ENCODE assay signal across 22 cellular contexts in genomic region chr16:81921415-81921814, GRCh38.
DNase-seq lines count a peak whose midpoint lies in the region; ATAC-seq, FAIRE-seq and TF ChIP-seq lines count a peak whose summit lies in the region.
"Had no signal": no experiment of that assay in that cellular context is flagged by ENCODE, and none has a peak within 500 bp of the region (broad histone marks: within the 10 kb centered on the region; RNA-seq: fewer than 3 reads in every experiment).

No MANE protein-coding gene starts in this region.

- WGBS in liver, result 64% methylated on average over 6 of the region's 6 CpGs
- 3% methylated on average over 6 of the region's 6 CpGs for WGBS in HepG2 (ENCODE audit: low lambda C conversion rate)
- WGBS in sigmoid colon, 2 donors, result 78 to 82% methylated on average over 6 of the region's 6 CpGs

- H3K27me3 Mint-ChIP-seq in astrocyte (ENCODE audit: low read depth, unreplicated experiment), result peaks cover 11% of the 10 kb centered on the region

- ATAC-seq in HepG2, result no peak
- ATAC-seq: GM23338, K562, Right ventricle myocardium inferior had no signal

- H3K4me3 Mint-ChIP-seq in astrocyte (ENCODE audit: unreplicated experiment), result no peak overlapping the region
- H3K4me3 Mint-ChIP-seq: GM23338, H9 had no signal

- H4K20me1 ChIP-seq in HepG2 (ENCODE audit: insufficient read depth, low read length) (no peaks in the 10 kb centered on the region), astrocyte (ENCODE audit: insufficient read depth, low read length) (no peaks in the 10 kb centered on the region)

- POLR2A ChIA-PET in HepG2 (lab: Yijun Ruan, JAX), result no interaction called here

- H3K9me3 ChIP-seq in liver (ENCODE audit: control insufficient read depth in 4 of 4, low read length in 3 of 4) (no peaks in the 10 kb centered on the region), HepG2 (ENCODE audit: low read length) (no peaks in the 10 kb centered on the region), astrocyte (ENCODE audit: insufficient read depth, low read depth, low read length) (no peaks in the 10 kb centered on the region), sigmoid colon (no peaks in the 10 kb centered on the region), SJCRH30 (replicated peaks) (no peaks in the 10 kb centered on the region)
- H3K9me3 ChIP-seq: SJSA1 had no signal

- H3K4me1 ChIP-seq in liver (ENCODE audit: control insufficient read depth in 4 of 4, insufficient read depth in 4 of 4, low read length in 3 of 4) (no peaks in the 10 kb centered on the region), HepG2 (ENCODE audit: insufficient read depth, low read length) (no peaks in the 10 kb centered on the region), astrocyte (ENCODE audit: insufficient read depth, low read length) (no peaks in the 10 kb centered on the region), sigmoid colon (peaks cover 0 to 6% (median 0%) of the 10 kb centered on the region in 4 donors), SJCRH30 (no peaks in the 10 kb centered on the region)
- H3K4me1 ChIP-seq: SJSA1 had no signal

- H3K4me2 ChIP-seq in HepG2 (ENCODE audit: low read depth, low read length) (no peak overlapping the region), astrocyte (ENCODE audit: low read length) (no peak overlapping the region)
- H3K4me2 ChIP-seq: GM23338 had no signal

- no peaks in the 10 kb centered on the region for H3K36me3 Mint-ChIP-seq in astrocyte (ENCODE audit: low read depth, unreplicated experiment)

- FAIRE-seq in HepG2 (lab: Jason Lieb, UNC), result no peak
- FAIRE-seq in astrocyte (lab: Jason Lieb, UNC), result no peak
- FAIRE-seq: GM18507, K562 had no signal

- H3K36me3 ChIP-seq in liver (ENCODE audit: control insufficient read depth in 4 of 4, insufficient read depth in 3 of 4, low read depth in 1 of 4, low read length in 3 of 4), result peaks cover 4 to 46% (median 31%) of the 10 kb centered on the region in 4 donors
- H3K36me3 ChIP-seq in HepG2 (replicated peaks in 1 of 2; ENCODE audit: control insufficient read depth in 1 of 2, insufficient read depth in 2 of 2, low read length in 2 of 2), result no peaks in the 10 kb centered on the region
- H3K36me3 ChIP-seq in astrocyte (ENCODE audit: insufficient read depth, low read length), result no peaks in the 10 kb centered on the region
- no peaks in the 10 kb centered on the region for H3K36me3 ChIP-seq in sigmoid colon
- H3K36me3 ChIP-seq in SJCRH30, result no peaks in the 10 kb centered on the region
- H3K36me3 ChIP-seq: SJSA1 had no signal

- H3K27me3 ChIP-seq in liver (ENCODE audit: control insufficient read depth in 4 of 4, insufficient read depth in 4 of 4, low read length in 3 of 4), result no peaks in the 10 kb centered on the region
- H3K27me3 ChIP-seq in HepG2 (ENCODE audit: control insufficient read depth in 1 of 2, insufficient read depth in 2 of 2, low read length in 2 of 2), result peaks cover 1 to 43% of the 10 kb centered on the region in 2 experiments; a peak in 4 of 5 replicates
- H3K27me3 ChIP-seq in astrocyte (ENCODE audit: insufficient read depth, low read length), result peaks cover 2% of the 10 kb centered on the region
- no peaks in the 10 kb centered on the region for H3K27me3 ChIP-seq in sigmoid colon
- no peaks in the 10 kb centered on the region for H3K27me3 ChIP-seq in SJCRH30
- H3K27me3 ChIP-seq: SJSA1 had no signal

- H3K4me3 ChIP-seq in liver (ENCODE audit: low read depth in 1 of 3, low read length in 3 of 3), result no peak overlapping the region
- H3K4me3 ChIP-seq in HepG2 (replicated peaks in 1 of 3; ENCODE audit: insufficient read depth in 1 of 3, low read depth in 2 of 3, low read length in 3 of 3), result no peak overlapping the region
- H3K4me3 ChIP-seq in astrocyte (ENCODE audit: insufficient read depth, low read depth, low read length), result no peak overlapping the region
- no peak overlapping the region for H3K4me3 ChIP-seq in sigmoid colon
- H3K4me3 ChIP-seq in SJCRH30, result no peak overlapping the region
- H3K4me3 ChIP-seq: GM23338, K562, SJSA1 had no signal

- TF ChIP-seq CTCF in liver (IDR thresholded peaks at IDR 0.05; ENCODE audit: low read depth, low read length, missing input control), result no peak
- no peak for TF ChIP-seq CTCF in HepG2 (CRISPR knock-in tag; IDR thresholded peaks at IDR 0.05)
- no peak for TF ChIP-seq CTCF in astrocyte (IDR thresholded peaks at IDR 0.05; ENCODE audit: insufficient read depth, low read depth, low read length)
- TF ChIP-seq CTCF in sigmoid colon (IDR thresholded peaks at IDR 0.05), result no peak

- BruUV-seq in HepG2 (replicated peaks; lab: Mats Ljungman, UMichigan), result no TSS peak

- H3K27ac Mint-ChIP-seq in astrocyte (ENCODE audit: unreplicated experiment), result no peak overlapping the region
- H3K27ac Mint-ChIP-seq: GM23338 had no signal

- no peaks in the 10 kb centered on the region for H3K79me2 ChIP-seq in HepG2 (ENCODE audit: insufficient read depth, low read length)
- no peaks in the 10 kb centered on the region for H3K79me2 ChIP-seq in astrocyte (ENCODE audit: insufficient read depth, low read length)

- TF ChIP-seq EP300 in HepG2 (IDR thresholded peaks at IDR 0.05; ENCODE audit: low read depth in 2 of 2, low read length in 2 of 2) (no peak), HepG2 (CRISPR knock-in tag; IDR thresholded peaks at IDR 0.05; ENCODE audit: borderline replicate concordance) (no peak), sigmoid colon (IDR thresholded peaks at IDR 0.05) (no peak)

- no peaks in the 10 kb centered on the region for H3K9me3 Mint-ChIP-seq in astrocyte (ENCODE audit: unreplicated experiment)
- H3K9me3 Mint-ChIP-seq: GM23338, H9 had no signal

- H3K9ac ChIP-seq in liver (ENCODE audit: low read depth in 1 of 2, low read length in 2 of 2), result no peak overlapping the region
- no peak overlapping the region for H3K9ac ChIP-seq in HepG2 (ENCODE audit: insufficient read depth, low read depth, low read length)
- no peak overlapping the region for H3K9ac ChIP-seq in astrocyte (ENCODE audit: low read length)

- intact Hi-C loops in HepG2 (cut with micrococcal nuclease; ENCODE audit: unreplicated experiment) (no loop called here), sigmoid colon (cut with DNase I) (no loop called here)

- no peak overlapping the region for H3K27ac ChIP-seq in liver (ENCODE audit: low read depth in 1 of 2, low read length in 2 of 2)
- no peak overlapping the region for H3K27ac ChIP-seq in HepG2 (ENCODE audit: extremely low read length, insufficient read depth, low read length)
- no peak overlapping the region for H3K27ac ChIP-seq in astrocyte (ENCODE audit: low read depth, low read length)
- H3K27ac ChIP-seq in sigmoid colon, result no peak overlapping the region
- H3K27ac ChIP-seq in SJCRH30, result no peak overlapping the region
- H3K27ac ChIP-seq: SJSA1 had no signal

- H3K4me1 Mint-ChIP-seq in astrocyte (ENCODE audit: low read depth, unreplicated experiment), result peaks cover 2% of the 10 kb centered on the region
- H3K4me1 Mint-ChIP-seq: GM23338, H9 had no signal

- no peak for TF ChIP-seq RAD21 in liver (IDR thresholded peaks at IDR 0.05)
- no peak for TF ChIP-seq RAD21 in HepG2 (CRISPR knock-in tag; IDR thresholded peaks at IDR 0.05)

- in situ Hi-C loops in HepG2 (cut with HindIII; ENCODE audit: extremely low pct_ligation_motif_present, low pct_unique_long_range_greater_than_20kb), result no loop called here

- H2AFZ ChIP-seq in HepG2 (ENCODE audit: low read length), result no peak overlapping the region
- H2AFZ ChIP-seq in astrocyte (ENCODE audit: low read depth, low read length), result no peak overlapping the region
- H2AFZ ChIP-seq: GM23338 had no signal

- TF ChIP-seq POLR2A in HepG2 (IDR thresholded peaks at IDR 0.05; ENCODE audit: insufficient read depth in 1 of 2, low read depth in 2 of 2, low read length in 2 of 2) (no peak), sigmoid colon (IDR thresholded peaks at IDR 0.05) (no peak)

- no peak for DNase-seq in HepG2 (ENCODE audit: low spot score)
- DNase-seq in astrocyte (ENCODE audit: low read depth), result peak; percentile 28
- DNase-seq in iris pigment epithelial cell (ENCODE audit: low read depth), result peak; percentile 53
- peak; percentile 63 for DNase-seq in sigmoid colon
- no peak for DNase-seq in GM03348 (ENCODE audit: low spot score)
- DNase-seq in NCI-H146 treated with DMSO at 0.1 percent for 48 hours (lab: John Stamatoyannopoulos, UW; ENCODE audit: unreplicated experiment), result no peak
- DNase-seq in SJCRH30, result no peak
- DNase-seq: DMS153, DND-41, H9, Kasumi-1, MM.1S, NCI-H1694 treated with DMSO at 0.1 percent for 48 hours, NCI-H2081, NCI-H2227 treated with DMSO at 0.1 percent for 48 hours, NCI-H510A had no signal

- CTCF ChIA-PET in HepG2 (lab: Yijun Ruan, JAX; ENCODE audit: low intra/inter-chr PET ratio, low total read pairs), result no interaction called here

TF ChIP-seq in liver, 16 proteins besides CTCF, POLR2A, EP300 and RAD21:
- TF ChIP-seq RXRA (IDR thresholded peaks at IDR 0.05) (peak; percentile 55 to 78), GABPA (IDR thresholded peaks at IDR 0.05 in 1 of 2, conservative IDR thresholded peaks at IDR 0.05 in 1 of 2) (no peak), HNF4A (conservative IDR thresholded peaks at IDR 0.05) (no peak)

TF ChIP-seq in HepG2, 621 proteins besides CTCF, POLR2A, EP300 and RAD21 (continues in another document):
- TF ChIP-seq ZNF350 (CRISPR knock-in tag; IDR thresholded peaks at IDR 0.05; ENCODE audit: borderline replicate concordance, low read depth) (no peak), ZNF713 (CRISPR knock-in tag; IDR thresholded peaks at IDR 0.05) (no peak), ZNF160 (CRISPR knock-in tag; IDR thresholded peaks at IDR 0.05) (no peak), REPIN1 (CRISPR knock-in tag; IDR thresholded peaks at IDR 0.05; ENCODE audit: borderline replicate concordance, low read depth) (no peak), PAF1 (CRISPR knock-in tag; IDR thresholded peaks at IDR 0.05) (no peak)
- TF ChIP-seq, protein P1, sequence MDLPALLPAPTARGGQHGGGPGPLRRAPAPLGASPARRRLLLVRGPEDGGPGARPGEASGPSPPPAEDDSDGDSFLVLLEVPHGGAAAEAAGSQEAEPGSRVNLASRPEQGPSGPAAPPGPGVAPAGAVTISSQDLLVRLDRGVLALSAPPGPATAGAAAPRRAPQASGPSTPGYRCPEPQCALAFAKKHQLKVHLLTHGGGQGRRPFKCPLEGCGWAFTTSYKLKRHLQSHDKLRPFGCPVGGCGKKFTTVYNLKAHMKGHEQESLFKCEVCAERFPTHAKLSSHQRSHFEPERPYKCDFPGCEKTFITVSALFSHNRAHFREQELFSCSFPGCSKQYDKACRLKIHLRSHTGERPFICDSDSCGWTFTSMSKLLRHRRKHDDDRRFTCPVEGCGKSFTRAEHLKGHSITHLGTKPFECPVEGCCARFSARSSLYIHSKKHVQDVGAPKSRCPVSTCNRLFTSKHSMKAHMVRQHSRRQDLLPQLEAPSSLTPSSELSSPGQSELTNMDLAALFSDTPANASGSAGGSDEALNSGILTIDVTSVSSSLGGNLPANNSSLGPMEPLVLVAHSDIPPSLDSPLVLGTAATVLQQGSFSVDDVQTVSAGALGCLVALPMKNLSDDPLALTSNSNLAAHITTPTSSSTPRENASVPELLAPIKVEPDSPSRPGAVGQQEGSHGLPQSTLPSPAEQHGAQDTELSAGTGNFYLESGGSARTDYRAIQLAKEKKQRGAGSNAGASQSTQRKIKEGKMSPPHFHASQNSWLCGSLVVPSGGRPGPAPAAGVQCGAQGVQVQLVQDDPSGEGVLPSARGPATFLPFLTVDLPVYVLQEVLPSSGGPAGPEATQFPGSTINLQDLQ (CRISPR knock-in tag; IDR thresholded peaks at IDR 0.05), result no peak

Comparison
In these comparisons a context has a peak if more than half of its experiments do, and no peak if none do; other contexts are left out.
1. DNase-seq: peak in astrocyte (single experiment), iris pigment epithelial cell (single experiment) and sigmoid colon (single experiment); none in HepG2 (single experiment), GM03348 (single experiment), NCI-H146 treated with DMSO at 0.1 percent for 48 hours (single experiment) and SJCRH30 (0 of 2).